In the genomic region with DNA sequence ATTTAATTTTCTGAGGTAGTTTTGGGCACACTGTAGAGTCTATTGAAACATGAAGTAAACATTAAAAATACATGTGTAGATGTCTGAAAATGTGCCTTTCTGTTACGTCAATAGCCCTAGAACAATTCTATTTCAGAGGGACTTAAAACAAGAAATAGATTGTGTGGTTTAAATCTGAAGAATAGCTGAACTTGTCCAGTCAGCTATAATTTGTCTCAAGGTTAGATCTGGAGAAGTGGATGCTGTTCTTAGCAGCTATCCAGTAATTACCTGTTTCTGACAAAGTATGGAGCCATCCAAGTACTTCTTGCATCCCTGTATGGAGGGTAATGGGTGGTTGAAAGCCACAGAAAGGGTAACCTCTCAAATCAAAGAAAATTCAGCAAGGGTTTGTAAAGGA, we compare ENCODE assay signal across 18 cellular contexts.
"Had no signal": no experiment of that assay in that cellular context is flagged by ENCODE, and none has a peak within 500 bp of the region (broad histone marks: within the 10 kb centered on the region; RNA-seq: fewer than 3 reads in every experiment).

No MANE protein-coding gene starts in this region.

- H3K27ac ChIP-seq: brain microvascular endothelial cell, lower lobe of right lung, prostate gland, stomach, thoracic aorta had no signal

- H3K4me1 Mint-ChIP-seq: endodermal cell had no signal

- H3K36me3 ChIP-seq: prostate gland had no signal

- H3K9me3 ChIP-seq: lower lobe of right lung, prostate gland, stomach, thoracic aorta had no signal

- H3K9me3 Mint-ChIP-seq: activated naive CD4-positive, alpha-beta T cell treated with anti-CD3 and anti-CD28 coated beads, Interleukin-2, amount 10 ng/mL, durations not matched to agents 7 days and 5 days; activated T-helper 2 cell treated with anti-CD3 and anti-CD28 coated beads, Interferon-gamma antibody, Interleukin-2, Interleukin-4, amounts not matched to agents 10 μg/mL and 5 μg/mL and 100 μg/mL, durations not matched to agents 14 hours and 24 hours and 36 hours; endodermal cell; naive thymus-derived CD8-positive, alpha-beta T cell had no signal

- DNase-seq: activated CD4-positive, alpha-beta T cell treated with anti-CD3 and anti-CD28 coated beads, Interleukin-2, amount 50 U/mL, for 4 hours; activated naive CD4-positive, alpha-beta T cell treated with anti-CD3 and anti-CD28 coated beads, Interleukin-2, amount 10 ng/mL, durations not matched to agents 7 days and 5 days; brain microvascular endothelial cell; endodermal cell; erythroblast; hippocampal formation; left cardiac atrium; lower lobe of right lung; naive thymus-derived CD8-positive, alpha-beta T cell; occipital lobe; stimulated activated CD4-positive, alpha-beta T cell treated with anti-CD3 and anti-CD28 coated beads, Interleukin-12 subunit alpha, Interleukin-12 subunit beta, amount 100 ng/mL, for 4 hours; stimulated activated CD4-positive, alpha-beta T cell treated with anti-CD3 and anti-CD28 coated beads, Interleukin-2, amount 100 ng/mL, for 48 hours; stimulated activated CD8-positive, alpha-beta memory T cell treated with anti-CD3 and anti-CD28 coated beads, Interleukin-4, amount 100 ng/mL, for 48 hours; stomach had no signal

- H3K27ac Mint-ChIP-seq: activated naive CD4-positive, alpha-beta T cell treated with anti-CD3 and anti-CD28 coated beads, Interleukin-2, amount 10 ng/mL, durations not matched to agents 7 days and 5 days; activated T-helper 2 cell treated with anti-CD3 and anti-CD28 coated beads, Interferon-gamma antibody, Interleukin-2, Interleukin-4, amounts not matched to agents 10 μg/mL and 5 μg/mL and 100 μg/mL, durations not matched to agents 14 hours and 24 hours and 36 hours; endodermal cell had no signal

- H3K4me3 Mint-ChIP-seq: activated naive CD4-positive, alpha-beta T cell treated with anti-CD3 and anti-CD28 coated beads, Interleukin-2, amount 10 ng/mL, durations not matched to agents 7 days and 5 days; endodermal cell; naive thymus-derived CD8-positive, alpha-beta T cell had no signal

- ATAC-seq: activated CD4-positive, CD25-positive, alpha-beta regulatory T cell treated with anti-CD3 and anti-CD28 coated beads, Interleukin-2, amount 50 U/mL, for 24 hours; left cardiac atrium; lower lobe of right lung; naive thymus-derived CD8-positive, alpha-beta T cell had no signal

- H3K4me3 ChIP-seq: lower lobe of right lung, prostate gland, stomach, thoracic aorta had no signal

- H3K27me3 ChIP-seq: brain microvascular endothelial cell, stomach had no signal

- H3K27me3 Mint-ChIP-seq: activated naive CD4-positive, alpha-beta T cell treated with anti-CD3 and anti-CD28 coated beads, Interleukin-2, amount 10 ng/mL, durations not matched to agents 7 days and 5 days; naive thymus-derived CD8-positive, alpha-beta T cell had no signal

- H3K4me1 ChIP-seq: lower lobe of right lung, prostate gland had no signal
